In genomic region chr7:45699726-45700390, GRCh38 we compare ENCODE assay signal across 18 cellular contexts.
DNase-seq lines count a peak whose midpoint lies in the region; ATAC-seq and TF ChIP-seq lines count a peak whose summit lies in the region.
"Had no signal": no experiment of that assay in that cellular context is flagged by ENCODE, and none has a peak within 500 bp of the region (broad histone marks: within the 10 kb centered on the region; RNA-seq: fewer than 3 reads in every experiment).

No MANE protein-coding gene starts in this region.

- H2BK12ac ChIP-seq in neuronal stem cell (ENCODE audit: low read length): no peak overlapping the region

- H3K36me3 ChIP-seq in neuronal stem cell (replicated peaks in 1 of 2; ENCODE audit: control insufficient read depth in 2 of 2, insufficient read depth in 2 of 2, low read length in 2 of 2) (no peaks in the 10 kb centered on the region), upper lobe of right lung (no peaks in the 10 kb centered on the region)
- H3K36me3 ChIP-seq: pancreas had no signal

- peak; percentile 10 for ATAC-seq in Right ventricle myocardium superior (ENCODE audit: poor library complexity)
- no peak for ATAC-seq in right cardiac atrium
- ATAC-seq in upper lobe of right lung: no peak
- no peak for ATAC-seq in foreskin keratinocyte
- no peak for ATAC-seq in HG03571 (IDR thresholded peaks at IDR 0.05; ENCODE audit: unreplicated experiment)
- ATAC-seq: activated CD8-positive, alpha-beta T cell treated with anti-CD3 and anti-CD28 coated beads, Interleukin-2, amount 10 ng/mL, durations not matched to agents 7 days and 5 days; pancreas had no signal

- TF ChIP-seq CTCF in coronary artery (IDR thresholded peaks at IDR 0.05): no peak
- no peak for TF ChIP-seq CTCF in upper lobe of right lung (IDR thresholded peaks at IDR 0.05)
- TF ChIP-seq CTCF in foreskin keratinocyte (conservative IDR thresholded peaks at IDR 0.05): no peak

- no peak overlapping the region for H3K14ac ChIP-seq in neuronal stem cell (ENCODE audit: low read length)

- H3K9me3 ChIP-seq in right cardiac atrium (ENCODE audit: control insufficient read depth, low read length) (no peaks in the 10 kb centered on the region), neuronal stem cell (replicated peaks in 1 of 2; ENCODE audit: control insufficient read depth in 2 of 2, insufficient read depth in 1 of 2, low read depth in 1 of 2, low read length in 2 of 2) (no peaks in the 10 kb centered on the region), upper lobe of right lung (no peaks in the 10 kb centered on the region)
- H3K9me3 ChIP-seq: pancreas had no signal

- peaks cover 2% of the 10 kb centered on the region for H3K79me1 ChIP-seq in neuronal stem cell (ENCODE audit: low read depth, low read length)

- H4K91ac ChIP-seq in neuronal stem cell (ENCODE audit: low read depth, low read length, poor library complexity): no peak overlapping the region

- no peak overlapping the region for H2BK120ac ChIP-seq in neuronal stem cell (ENCODE audit: low read depth, low read length)

- H3K27me3 ChIP-seq in right cardiac atrium (ENCODE audit: control insufficient read depth, insufficient read depth) (no peaks in the 10 kb centered on the region), neuronal stem cell (ENCODE audit: control insufficient read depth in 3 of 3, insufficient read depth in 3 of 3, low read depth in 1 of 3, low read length in 3 of 3) (no peaks in the 10 kb centered on the region), upper lobe of right lung (no peaks in the 10 kb centered on the region), foreskin keratinocyte (peaks cover 8% of the 10 kb centered on the region)
- H3K27me3 ChIP-seq: pancreas had no signal

- 85% methylated on average over 11 of the region's 11 CpGs for WGBS in right cardiac atrium
- no CpG with 5 or more reads among the region's 11 CpGs for WGBS in neuronal stem cell (ENCODE audit: extremely low coverage in 2 of 2, insufficient read length in 2 of 2, insufficient replicate concordance in 1 of 2), 2 donors

- DNase-seq in Right ventricle myocardium superior (no peak), right cardiac atrium (no peak), coronary artery (ENCODE audit: low spot score) (peak; percentile 70), neuronal stem cell (ENCODE audit: low spot score) (no peak), upper lobe of right lung (peak; percentile 56), foreskin keratinocyte (no peak), NCI-H128 (lab: John Stamatoyannopoulos, UW; ENCODE audit: unreplicated experiment) (no peak)
- DNase-seq: ACHN; activated CD8-positive, alpha-beta T cell treated with anti-CD3 and anti-CD28 coated beads, Interleukin-2, amount 10 ng/mL, durations not matched to agents 7 days and 5 days; activated naive CD4-positive, alpha-beta T cell treated with anti-CD3 and anti-CD28 coated beads, Interleukin-2, amount 50 U/mL, for 16 hours; DMS79; glutamatergic neuron; NCI-H1417; NCI-H2107; NCI-H446; SHP77 had no signal

- H3K4me1 ChIP-seq in right cardiac atrium (ENCODE audit: control insufficient read depth, insufficient read depth, low read length) (peaks cover 10% of the 10 kb centered on the region), neuronal stem cell (ENCODE audit: control insufficient read depth in 2 of 2, insufficient read depth in 1 of 2, low read depth in 1 of 2, low read length in 2 of 2) (no peaks in the 10 kb centered on the region), upper lobe of right lung (peaks cover 8% of the 10 kb centered on the region), foreskin keratinocyte (no peaks in the 10 kb centered on the region)
- H3K4me1 ChIP-seq: pancreas had no signal

- H3K4me3 ChIP-seq in right cardiac atrium (ENCODE audit: low read length) (no peak overlapping the region), coronary artery (no peak overlapping the region), neuronal stem cell (ENCODE audit: low read length in 2 of 2) (no peak overlapping the region), upper lobe of right lung (no peak overlapping the region)
- H3K4me3 ChIP-seq: pancreas had no signal

- H3K18ac ChIP-seq in neuronal stem cell (ENCODE audit: low read length): peak overlapping the region; percentile 8

- no peak overlapping the region for H3K27ac ChIP-seq in right cardiac atrium (ENCODE audit: low read length)
- no peak overlapping the region for H3K27ac ChIP-seq in coronary artery
- no peak overlapping the region for H3K27ac ChIP-seq in neuronal stem cell (replicated peaks; ENCODE audit: low read length)
- H3K27ac ChIP-seq in upper lobe of right lung: peak overlapping the region; percentile 55
- H3K27ac ChIP-seq in foreskin keratinocyte: no peak overlapping the region
- H3K27ac ChIP-seq: pancreas had no signal

- no peak overlapping the region for H3K9ac ChIP-seq in neuronal stem cell (ENCODE audit: low read depth, low read length, poor library complexity)

- no peak overlapping the region for H2BK5ac ChIP-seq in neuronal stem cell (ENCODE audit: low read length)

- H4K8ac ChIP-seq in neuronal stem cell (ENCODE audit: low read depth, low read length): no peak overlapping the region

- no peak overlapping the region for H3K4me2 ChIP-seq in neuronal stem cell (ENCODE audit: insufficient read depth, low read length, poor library complexity, severe bottlenecking)

- H3K23ac ChIP-seq in neuronal stem cell (ENCODE audit: low read depth, low read length, poor library complexity): no peak overlapping the region

- H2BK15ac ChIP-seq in neuronal stem cell (ENCODE audit: low read length): no peak overlapping the region

- no peak overlapping the region for H2AFZ ChIP-seq in neuronal stem cell (ENCODE audit: low read length)

- intact Hi-C loops in Right ventricle myocardium superior (cut with DNase I): no loop called here
- intact Hi-C loops in right cardiac atrium (cut with DNase I): no loop called here
- intact Hi-C loops in upper lobe of right lung (cut with DNase I): no loop called here

- no peak overlapping the region for H2AK5ac ChIP-seq in neuronal stem cell (ENCODE audit: low read depth, low read length)

- no peak overlapping the region for H3K4ac ChIP-seq in neuronal stem cell (ENCODE audit: low read length)

Comparison
In these comparisons a context has a peak if more than half of its experiments do, and no peak if none do; other contexts are left out.
1. DNase-seq: peak in coronary artery (single experiment) and upper lobe of right lung (single experiment); none in Right ventricle myocardium superior (single experiment), right cardiac atrium (0 of 3), neuronal stem cell (single experiment), foreskin keratinocyte (0 of 2) and NCI-H128 (single experiment).